8 cellular contexts compared by ENCODE assay signal in the genomic region with DNA sequence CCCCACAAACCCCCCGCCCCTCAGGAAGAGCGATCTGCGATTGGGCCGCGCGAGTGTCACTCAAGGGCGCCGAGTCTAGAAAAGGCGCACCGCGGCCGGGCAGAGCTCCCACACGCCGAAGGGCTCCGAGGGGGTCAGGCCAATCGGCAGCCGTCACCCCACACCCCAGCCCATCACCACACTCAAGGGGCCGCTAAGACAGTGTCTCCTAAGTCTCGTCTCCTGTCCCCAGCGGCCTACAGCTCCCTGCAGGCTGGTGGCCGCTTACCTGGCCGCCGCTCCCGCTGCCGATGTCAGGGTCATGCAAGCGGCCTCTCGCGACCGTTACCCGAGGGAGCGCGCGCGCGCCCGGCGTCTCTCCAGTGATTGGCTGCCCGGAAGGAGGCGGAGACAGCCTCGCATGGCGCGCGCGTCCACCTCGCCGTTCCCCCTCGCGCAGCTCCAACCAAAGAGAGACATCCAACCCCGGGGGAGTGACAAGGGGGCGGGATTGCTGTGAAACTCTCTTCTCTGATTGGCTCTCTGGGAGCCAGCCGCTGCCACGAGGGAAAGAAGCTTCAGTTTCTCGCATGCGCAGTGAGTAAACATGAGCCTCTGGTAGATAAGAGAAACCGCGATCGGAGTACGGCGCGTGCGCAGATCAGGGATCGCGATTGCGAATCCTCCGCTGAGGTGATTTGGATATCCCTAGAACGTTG. TPM values are rescaled to one million over a fixed set of nuclear protein-coding genes. Genes with fewer than 3 reads are reported as not detected.
DNase-seq lines count a peak whose midpoint lies in the region; ATAC-seq lines count a peak whose summit lies in the region.

A gene with protein sequence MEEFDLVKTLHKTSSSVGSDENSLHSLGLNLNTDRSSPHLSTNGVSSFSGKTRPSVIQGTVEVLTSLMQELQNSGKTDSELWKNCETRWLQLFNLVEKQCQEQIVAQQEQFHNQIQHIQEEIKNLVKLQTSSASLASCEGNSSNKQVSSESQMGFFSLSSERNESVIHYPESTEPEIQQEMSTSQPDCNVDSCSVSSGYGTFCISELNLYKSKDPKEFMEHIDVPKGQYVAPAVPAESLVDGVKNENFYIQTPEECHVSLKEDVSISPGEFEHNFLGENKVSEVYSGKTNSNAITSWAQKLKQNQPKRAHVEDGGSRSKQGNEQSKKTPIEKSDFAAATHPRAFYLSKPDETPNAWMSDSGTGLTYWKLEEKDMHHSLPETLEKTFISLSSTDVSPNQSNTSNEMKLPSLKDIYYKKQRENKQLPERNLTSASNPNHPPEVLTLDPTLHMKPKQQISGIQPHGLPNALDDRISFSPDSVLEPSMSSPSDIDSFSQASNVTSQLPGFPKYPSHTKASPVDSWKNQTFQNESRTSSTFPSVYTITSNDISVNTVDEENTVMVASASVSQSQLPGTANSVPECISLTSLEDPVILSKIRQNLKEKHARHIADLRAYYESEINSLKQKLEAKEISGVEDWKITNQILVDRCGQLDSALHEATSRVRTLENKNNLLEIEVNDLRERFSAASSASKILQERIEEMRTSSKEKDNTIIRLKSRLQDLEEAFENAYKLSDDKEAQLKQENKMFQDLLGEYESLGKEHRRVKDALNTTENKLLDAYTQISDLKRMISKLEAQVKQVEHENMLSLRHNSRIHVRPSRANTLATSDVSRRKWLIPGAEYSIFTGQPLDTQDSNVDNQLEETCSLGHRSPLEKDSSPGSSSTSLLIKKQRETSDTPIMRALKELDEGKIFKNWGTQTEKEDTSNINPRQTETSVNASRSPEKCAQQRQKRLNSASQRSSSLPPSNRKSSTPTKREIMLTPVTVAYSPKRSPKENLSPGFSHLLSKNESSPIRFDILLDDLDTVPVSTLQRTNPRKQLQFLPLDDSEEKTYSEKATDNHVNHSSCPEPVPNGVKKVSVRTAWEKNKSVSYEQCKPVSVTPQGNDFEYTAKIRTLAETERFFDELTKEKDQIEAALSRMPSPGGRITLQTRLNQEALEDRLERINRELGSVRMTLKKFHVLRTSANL (minus strand): TSS at position 335 of the 698 bp plus-strand sequence. CDS start 2,777 bp downstream, outside the sequence.
A gene (plus strand): TSS at position 630 of the 698 bp plus-strand sequence. CDS start 20,239 bp downstream, outside the sequence.

- POLR2A ChIA-PET in activated CD4-positive, alpha-beta T cell treated with anti-CD3 and anti-CD28 coated beads, Interleukin-2, amount 10 ng/mL, durations not matched to agents 7 days and 5 days (lab: Charles Lee): interaction anchor here (0.6 to 2.5 kb wide), 17 partner anchors 10 to 1709 kb away, joined by 3 to 19 read pairs (median 4); a partner anchor contains a TSS

- H3K4me1 ChIP-seq in BLaER1: peaks cover 84% of the 10 kb centered on the region

- ATAC-seq in GM19328 (IDR thresholded peaks at IDR 0.05; ENCODE audit: unreplicated experiment) (peak; percentile 84), HG03520 (IDR thresholded peaks at IDR 0.05; ENCODE audit: unreplicated experiment) (peak; percentile 80)

- DNase-seq in NCI-H69 (lab: John Stamatoyannopoulos, UW) (peak; percentile 100), cortex of kidney (lab: John Stamatoyannopoulos, UW) (peak; percentile 88), left kidney (ENCODE audit: low read depth, low spot score) (peak; percentile 100)
- peak; percentile 100 for DNase-seq in activated CD4-positive, alpha-beta T cell treated with anti-CD3 and anti-CD28 coated beads, Interleukin-2, amount 10 ng/mL, durations not matched to agents 7 days and 5 days
- peak; percentile 98 for DNase-seq in stimulated activated CD4-positive, alpha-beta T cell treated with anti-CD3 and anti-CD28 coated beads, Interleukin-2, amount 100 ng/mL, for 24 hours

- H3K36me3 Mint-ChIP-seq in activated CD4-positive, alpha-beta T cell treated with anti-CD3 and anti-CD28 coated beads, Interleukin-2, amount 10 ng/mL, durations not matched to agents 7 days and 5 days (ENCODE audit: low read depth): peaks cover 44% of the 10 kb centered on the region

- peak within 1 kb of the TSS; percentile 92 for H3K27ac ChIP-seq in BLaER1

- H3K9me3 ChIP-seq in BLaER1: no peaks in the 10 kb centered on the region

- no peaks in the 10 kb centered on the region for H3K27me3 ChIP-seq in BLaER1

- no peaks in the 10 kb centered on the region for H3K9me3 Mint-ChIP-seq in activated CD4-positive, alpha-beta T cell treated with anti-CD3 and anti-CD28 coated beads, Interleukin-2, amount 10 ng/mL, durations not matched to agents 7 days and 5 days

- H3K4me2 ChIP-seq in BLaER1: peak within 1 kb of the TSS; percentile 98

- peaks cover 51% of the 10 kb centered on the region for H4K20me1 ChIP-seq in BLaER1

- peak within 1 kb of the TSS; percentile 99 for H3K27ac Mint-ChIP-seq in activated CD4-positive, alpha-beta T cell treated with anti-CD3 and anti-CD28 coated beads, Interleukin-2, amount 10 ng/mL, durations not matched to agents 7 days and 5 days

- peaks cover under 1% of the 10 kb centered on the region; the same call in 1 of the 2 replicates for H3K36me3 ChIP-seq in BLaER1

- H3K4me3 ChIP-seq in BLaER1: peak within 1 kb of the TSS; percentile 95

- H3K4me1 Mint-ChIP-seq in activated CD4-positive, alpha-beta T cell treated with anti-CD3 and anti-CD28 coated beads, Interleukin-2, amount 10 ng/mL, durations not matched to agents 7 days and 5 days: peaks cover 61% of the 10 kb centered on the region

- CTCF ChIA-PET in activated CD4-positive, alpha-beta T cell treated with anti-CD3 and anti-CD28 coated beads, Interleukin-2, amount 10 ng/mL, durations not matched to agents 7 days and 5 days (lab: Charles Lee): interaction anchor here (0.6 to 3.5 kb wide), 17 partner anchors 8 to 372 kb away, joined by 3 to 26 read pairs (median 3); no protein-coding TSS in a partner anchor

- no peaks in the 10 kb centered on the region for H3K27me3 Mint-ChIP-seq in activated CD4-positive, alpha-beta T cell treated with anti-CD3 and anti-CD28 coated beads, Interleukin-2, amount 10 ng/mL, durations not matched to agents 7 days and 5 days

- H3K4me3 Mint-ChIP-seq in activated CD4-positive, alpha-beta T cell treated with anti-CD3 and anti-CD28 coated beads, Interleukin-2, amount 10 ng/mL, durations not matched to agents 7 days and 5 days: peak within 1 kb of the TSS; percentile 95

- peak within 1 kb of the TSS; percentile 94 for H3K9ac ChIP-seq in BLaER1

RNA-seq across cellular contexts. Expression of the first gene that starts in this region (rescaled TPM):
- 100 to 1,000 TPM; 134 to 162 TPM for total RNA-seq in activated CD4-positive, alpha-beta T cell treated with anti-CD3 and anti-CD28 coated beads, Interleukin-2, amount 10 ng/mL, durations not matched to agents 7 days and 5 days

RNA-seq across cellular contexts. Expression of the second gene that starts in this region (rescaled TPM):
- 10 to 100 TPM; 29.2 to 30.8 TPM for total RNA-seq in activated CD4-positive, alpha-beta T cell treated with anti-CD3 and anti-CD28 coated beads, Interleukin-2, amount 10 ng/mL, durations not matched to agents 7 days and 5 days

Comparison
In these comparisons a context has a peak if more than half of its experiments do, and no peak if none do; other contexts are left out.
1. Peak in every context shown above with its lines: DNase-seq, ATAC-seq, H3K4me3 ChIP-seq and H3K27ac ChIP-seq.